ENCODE assay signal across 1 cellular context in genomic region chr15:89049016-89049415, GRCh38.
TF ChIP-seq lines count a peak whose summit lies in the region.

No MANE protein-coding gene starts in this region.

TF ChIP-seq in HEK293, 187 proteins besides CTCF, POLR2A, EP300 and RAD21:
- TF ChIP-seq GLIS1 (tag by site-specific recombination; IDR thresholded peaks at IDR 0.05) (peak; percentile 58; the same call in 1 of the 2 replicates), FEZF1 (tag by site-specific recombination; IDR thresholded peaks at IDR 0.05) (0 out of 2 replicates have a peak, but pooled peaks have one; percentile 34), ZIC2 (tag by site-specific recombination; IDR thresholded peaks at IDR 0.05) (peak; percentile 33; the same call in 1 of the 2 replicates)
